In genomic region chr2:232476045-232476444, GRCh38 we compare ENCODE assay signal across 29 cellular contexts. TPM values are rescaled to one million over a fixed set of nuclear protein-coding genes. Genes with fewer than 3 reads are reported as not detected.
DNase-seq lines count a peak whose midpoint lies in the region; ATAC-seq, FAIRE-seq and TF ChIP-seq lines count a peak whose summit lies in the region.
"Had no signal": no experiment of that assay in that cellular context is flagged by ENCODE, and none has a peak within 500 bp of the region (broad histone marks: within the 10 kb centered on the region; RNA-seq: fewer than 3 reads in every experiment).

No MANE protein-coding gene starts in this region.

- peaks cover 11% of the 10 kb centered on the region for H3K9me3 ChIP-seq in DOHH2 (ENCODE audit: control insufficient read depth, insufficient read depth, low read length)
- H3K9me3 ChIP-seq in H1 (ENCODE audit: insufficient read depth in 2 of 2, low read depth in 1 of 2, low read length in 1 of 2) = no peaks in the 10 kb centered on the region
- H3K9me3 ChIP-seq: SK-N-SH had no signal

- H3K79me2 ChIP-seq in DOHH2 (ENCODE audit: control insufficient read depth, low read length) (no peaks in the 10 kb centered on the region), H1 (ENCODE audit: control insufficient read depth in 1 of 2, insufficient read depth in 2 of 2, low read length in 2 of 2) (no peaks in the 10 kb centered on the region)

- no peak overlapping the region for H3K23ac ChIP-seq in H1 (ENCODE audit: insufficient read length)

- intact Hi-C loops in activated naive CD4-positive, alpha-beta T cell treated with anti-CD3 and anti-CD28 coated beads for 36 hours (cut with micrococcal nuclease) = no loop called here
- intact Hi-C loops in posterior vena cava (cut with DNase I) = no loop called here

- H2BK5ac ChIP-seq in H1 (ENCODE audit: low read depth, low read length) = no peak overlapping the region

- H3K27me3 ChIP-seq in DOHH2 (ENCODE audit: control insufficient read depth, low read length) (no peaks in the 10 kb centered on the region), H1 (replicated peaks in 1 of 4; ENCODE audit: control insufficient read depth in 3 of 4, extremely low read depth in 1 of 4, insufficient read depth in 3 of 4, low read length in 3 of 4) (no peaks in the 10 kb centered on the region; a peak in 1 of 7 replicates)
- H3K27me3 ChIP-seq: BLaER1 had no signal

- peak overlapping the region; percentile 40; the same call in 1 of the 2 replicates for H4K8ac ChIP-seq in H1 (ENCODE audit: extremely low read depth, insufficient read depth, low read length)

- H4K20me1 ChIP-seq in DOHH2 (ENCODE audit: control insufficient read depth, insufficient read depth, low read depth, low read length) = no peaks in the 10 kb centered on the region
- H4K20me1 ChIP-seq in H1 (replicated peaks in 1 of 2; ENCODE audit: control insufficient read depth in 1 of 2, insufficient read depth in 2 of 2, low read length in 2 of 2) = no peaks in the 10 kb centered on the region
- H4K20me1 ChIP-seq: BLaER1 had no signal

- H3K4ac ChIP-seq in H1 (replicated peaks; ENCODE audit: insufficient read length, low read depth, low read length) = no peak overlapping the region

- H3K23me2 ChIP-seq in H1 (ENCODE audit: low read depth, low read length) = no peaks in the 10 kb centered on the region

- no peak overlapping the region for H2AFZ ChIP-seq in H1 (ENCODE audit: low read length)
- H2AFZ ChIP-seq: GM23248 had no signal

- 75% methylated on average over 2 of the region's 2 CpGs; no CpG with 5 or more reads in 1 of the 2 experiments for WGBS in H1 (ENCODE audit: extremely low coverage in 1 of 2, insufficient coverage in 1 of 2, insufficient read length in 1 of 2, insufficient replicate concordance in 2 of 2, low coverage in 1 of 2, low lambda C conversion rate in 2 of 2, missing lambda C conversion rate in 1 of 2), 2 experiments

- POLR2A ChIA-PET in H1 (lab: Charles Lee; ENCODE audit: partially characterized antibody) = interaction anchor here (1.0 kb wide), 1 partner anchor 11 kb away, joined by 3 read pairs; no protein-coding TSS in a partner anchor

- no peak overlapping the region for H3K27ac Mint-ChIP-seq in activated naive CD4-positive, alpha-beta T cell treated with anti-CD3 and anti-CD28 coated beads, Interleukin-2, amount 10 ng/mL, durations not matched to agents 7 days and 5 days
- no peak overlapping the region for H3K27ac Mint-ChIP-seq in activated naive CD4-positive, alpha-beta T cell treated with anti-CD3 and anti-CD28 coated beads for 36 hours
- H3K27ac Mint-ChIP-seq: CD4-positive, CD25-positive, alpha-beta regulatory T cell had no signal

- 0 out of 2 replicates have a peak overlapping the region, but pooled peaks have one; percentile 22 for H3K4me2 ChIP-seq in DOHH2 (ENCODE audit: low read length)
- H3K4me2 ChIP-seq in H1 (ENCODE audit: insufficient read depth in 1 of 2, low read depth in 2 of 2, low read length in 2 of 2) = no peak overlapping the region; a peak in 1 of 4 replicates
- H3K4me2 ChIP-seq: BLaER1, KMS-11, SK-N-SH had no signal

- peaks cover 2% of the 10 kb centered on the region; the same call in 1 of the 2 replicates for H3K36me3 ChIP-seq in DOHH2 (ENCODE audit: control insufficient read depth, low read length)
- H3K36me3 ChIP-seq in H1 (ENCODE audit: control insufficient read depth in 2 of 4, insufficient read depth in 4 of 4, low read length in 3 of 4) = no peaks in the 10 kb centered on the region
- H3K36me3 ChIP-seq: BLaER1 had no signal

- peaks cover 49% of the 10 kb centered on the region for H3K27me3 Mint-ChIP-seq in activated naive CD4-positive, alpha-beta T cell treated with anti-CD3 and anti-CD28 coated beads, Interleukin-2, amount 10 ng/mL, durations not matched to agents 7 days and 5 days
- H3K27me3 Mint-ChIP-seq in activated naive CD4-positive, alpha-beta T cell treated with anti-CD3 and anti-CD28 coated beads for 36 hours (ENCODE audit: low read depth) = peaks cover 18% of the 10 kb centered on the region

- no peaks in the 10 kb centered on the region for H3K4me1 Mint-ChIP-seq in activated naive CD4-positive, alpha-beta T cell treated with anti-CD3 and anti-CD28 coated beads, Interleukin-2, amount 10 ng/mL, durations not matched to agents 7 days and 5 days
- no peaks in the 10 kb centered on the region for H3K4me1 Mint-ChIP-seq in activated naive CD4-positive, alpha-beta T cell treated with anti-CD3 and anti-CD28 coated beads for 36 hours (ENCODE audit: low read depth)
- H3K4me1 Mint-ChIP-seq: CD4-positive, CD25-positive, alpha-beta regulatory T cell had no signal

- no peak overlapping the region for H2BK20ac ChIP-seq in H1 (ENCODE audit: low read length)

- no peak overlapping the region for H3K56ac ChIP-seq in H1 (replicated peaks; ENCODE audit: insufficient read length, low read depth, low read length)

- H2BK12ac ChIP-seq in H1 (ENCODE audit: low read depth, low read length) = no peak overlapping the region

- H3K9me3 Mint-ChIP-seq in activated naive CD4-positive, alpha-beta T cell treated with anti-CD3 and anti-CD28 coated beads, Interleukin-2, amount 10 ng/mL, durations not matched to agents 7 days and 5 days = no peaks in the 10 kb centered on the region
- H3K9me3 Mint-ChIP-seq in activated naive CD4-positive, alpha-beta T cell treated with anti-CD3 and anti-CD28 coated beads for 36 hours = peaks cover 14% of the 10 kb centered on the region

- TF ChIP-seq CTCF in DOHH2 (IDR thresholded peaks at IDR 0.05; ENCODE audit: low read depth, low read length, poor library complexity, severe bottlenecking) (no peak), H1 (IDR thresholded peaks at IDR 0.05; ENCODE audit: control extremely low read depth in 1 of 3, insufficient read depth in 1 of 3, low read depth in 1 of 3, low read length in 3 of 3) (no peak)

- H3K9me2 ChIP-seq in DOHH2 (replicated peaks; ENCODE audit: control insufficient read depth, low read length) = no peaks in the 10 kb centered on the region
- H3K9me2 ChIP-seq: SK-N-SH had no signal

- ATAC-seq in GM19467 (IDR thresholded peaks at IDR 0.05; ENCODE audit: unreplicated experiment) = no peak
- ATAC-seq: Panc1 had no signal

- no peak overlapping the region for H4K5ac ChIP-seq in H1 (ENCODE audit: insufficient read length, low read depth, low read length)

- no peaks in the 10 kb centered on the region for H3K36me3 Mint-ChIP-seq in activated naive CD4-positive, alpha-beta T cell treated with anti-CD3 and anti-CD28 coated beads, Interleukin-2, amount 10 ng/mL, durations not matched to agents 7 days and 5 days
- no peaks in the 10 kb centered on the region for H3K36me3 Mint-ChIP-seq in activated naive CD4-positive, alpha-beta T cell treated with anti-CD3 and anti-CD28 coated beads for 36 hours (ENCODE audit: low read depth)
- H3K36me3 Mint-ChIP-seq: CD4-positive, CD25-positive, alpha-beta regulatory T cell had no signal

- H3K4me1 ChIP-seq in DOHH2 (ENCODE audit: control insufficient read depth, low read length) (peaks cover 19% of the 10 kb centered on the region), H1 (replicated peaks in 1 of 4; ENCODE audit: control insufficient read depth in 3 of 4, insufficient read depth in 4 of 4, low read length in 3 of 4) (no peaks in the 10 kb centered on the region; a peak in 1 of 7 replicates)
- H3K4me1 ChIP-seq: BLaER1 had no signal

- no peak overlapping the region for H3K9ac ChIP-seq in H1 (replicated peaks in 1 of 4; ENCODE audit: extremely low read depth in 1 of 4, low read depth in 3 of 4, low read length in 3 of 4)
- H3K9ac ChIP-seq: BLaER1, GM23248, KMS-11, SK-N-SH had no signal

- H3K18ac ChIP-seq in H1 (ENCODE audit: extremely low read depth, low read length) = no peak overlapping the region

- TF ChIP-seq RAD21 in H1 (IDR thresholded peaks at IDR 0.05 in 1 of 2, conservative IDR thresholded peaks at IDR 0.05 in 1 of 2; ENCODE audit: low read depth in 2 of 2, low read length in 2 of 2) = no peak

- FAIRE-seq in H1 (lab: Jason Lieb, UNC) = no peak

- TF ChIP-seq EP300 in H1 (IDR thresholded peaks at IDR 0.05; ENCODE audit: borderline replicate concordance in 1 of 2, low read depth in 2 of 2, low read length in 2 of 2) = no peak

- no peak overlapping the region for H3K27ac ChIP-seq in DOHH2 (ENCODE audit: low read depth, low read length)
- no peak overlapping the region for H3K27ac ChIP-seq in H1 (ENCODE audit: low read depth, low read length)
- no peak overlapping the region for H3K27ac ChIP-seq in caudate nucleus (ENCODE audit: low read depth, low read length)
- H3K27ac ChIP-seq: BLaER1, GM23248, KMS-11 had no signal

- H3K4me3 Mint-ChIP-seq in activated naive CD4-positive, alpha-beta T cell treated with anti-CD3 and anti-CD28 coated beads, Interleukin-2, amount 10 ng/mL, durations not matched to agents 7 days and 5 days = no peak overlapping the region
- no peak overlapping the region for H3K4me3 Mint-ChIP-seq in activated naive CD4-positive, alpha-beta T cell treated with anti-CD3 and anti-CD28 coated beads for 36 hours
- H3K4me3 Mint-ChIP-seq: CD4-positive, CD25-positive, alpha-beta regulatory T cell had no signal

- no peaks in the 10 kb centered on the region for H3F3A ChIP-seq in DOHH2 (ENCODE audit: control insufficient read depth, insufficient read depth)

- no peak overlapping the region for H4K91ac ChIP-seq in H1 (replicated peaks; ENCODE audit: insufficient read length, low read length)

- TF ChIP-seq POLR2A in H1 (IDR thresholded peaks at IDR 0.05; ENCODE audit: control extremely low read depth in 1 of 2, low read depth in 2 of 2, low read length in 2 of 2) = no peak

- H2AK5ac ChIP-seq in H1 (ENCODE audit: low read depth, low read length) = no peak overlapping the region

- DNase-seq in activated naive CD4-positive, alpha-beta T cell treated with anti-CD3 and anti-CD28 coated beads, Interleukin-2, amount 10 ng/mL, durations not matched to agents 7 days and 5 days = peak; percentile 5
- no peak for DNase-seq in activated naive CD4-positive, alpha-beta T cell treated with anti-CD3 and anti-CD28 coated beads for 36 hours
- DNase-seq in H1 (ENCODE audit: low read depth in 1 of 2, low spot score in 2 of 2) (no peak), posterior vena cava (ENCODE audit: low spot score) (peak; percentile 46), caudate nucleus (lab: John Stamatoyannopoulos, UW) (no peak), KG1 (lab: John Stamatoyannopoulos, UW) (no peak)
- DNase-seq: CD4-positive, CD25-positive, alpha-beta regulatory T cell; DMS153; DND-41; GM23248; HCEC 1CT; IMR-90; MM.1S; NCI-H1417 treated with DMSO at 0.1 percent for 48 hours; NCI-H187; NCI-H2081 treated with DMSO at 0.1 percent for 48 hours; NCI-H2171; NCI-H226; NCI-H510A; NCI-H69; SIG-M5; SK-N-SH had no signal

- H2BK120ac ChIP-seq in H1 (replicated peaks; ENCODE audit: low read depth, low read length) = no peak overlapping the region

- no peak overlapping the region for H3K14ac ChIP-seq in H1 (ENCODE audit: insufficient read length)

- no peak overlapping the region for H3K4me3 ChIP-seq in DOHH2 (ENCODE audit: low read length)
- H3K4me3 ChIP-seq in H1 (ENCODE audit: extremely low read depth in 1 of 4, insufficient read depth in 2 of 4, low read depth in 3 of 4, low read length in 4 of 4) = no peak overlapping the region
- H3K4me3 ChIP-seq: BLaER1, GM23248 had no signal

- H3K79me1 ChIP-seq in H1 (ENCODE audit: low read depth, low read length) = no peaks in the 10 kb centered on the region

- CTCF ChIA-PET in activated naive CD4-positive, alpha-beta T cell treated with anti-CD3 and anti-CD28 coated beads, Interleukin-2, amount 10 ng/mL, durations not matched to agents 7 days and 5 days (lab: Charles Lee) = no interaction called here
- CTCF ChIA-PET in activated naive CD4-positive, alpha-beta T cell treated with anti-CD3 and anti-CD28 coated beads for 36 hours (lab: Charles Lee) = no interaction called here
- CTCF ChIA-PET in H1 (lab: Charles Lee; ENCODE audit: partially characterized antibody) = interaction anchor here (0.6 to 6.2 kb wide), 13 partner anchors 8 to 189 kb away, joined by 3 to 66 read pairs (median 4); partner anchors contain the start of gene PRSS56

- H2BK15ac ChIP-seq in H1 (ENCODE audit: low read length) = no peak overlapping the region

RNA-seq across cellular contexts. Expression of gene ECEL1, which starts 11.6 kb away (rescaled TPM):
- under 1 TPM in 1 of 2 experiments, not detected in 1; 0.12 TPM for total RNA-seq in activated naive CD4-positive, alpha-beta T cell treated with anti-CD3 and anti-CD28 coated beads for 36 hours
- 6.5 and 7.7 TPM in 2 replicates for total RNA-seq in H1 (2021; fragmentation: NEBNext Ultra II Directional; extraction: Animal tissue kit (Norgen Biotek cat#: 25700))
- 20.2 and 27.9 TPM in 2 replicates for polyA plus RNA-seq in H1 (2011; rRNA removed)
- 18.1 TPM for polyA plus RNA-seq in H1 (2011; cell fraction: cytosol; rRNA removed)
- 86.7 TPM for polyA plus RNA-seq in H1 (2011; cell fraction: nucleus; rRNA removed)
- polyA plus RNA-seq in H1 (2012, experiment 1 of 2) = 5.2 to 12.4 TPM (median 10.2 TPM) in 4 replicates
- 9.9 TPM for polyA plus RNA-seq in H1 (2012, experiment 2 of 2)
- 8.7 TPM for polyA plus RNA-seq in H1 (2013, experiment 1 of 2)
- 7.6 TPM for polyA plus RNA-seq in H1 (2013, experiment 2 of 2)
- 7.0 and 9.2 TPM in 2 replicates for polyA minus RNA-seq in H1 (2011; rRNA and poly(A)+ RNA removed)
- 7.3 TPM for polyA minus RNA-seq in H1 (2011; cell fraction: cytosol; rRNA and poly(A)+ RNA removed)
- 11.7 TPM for polyA minus RNA-seq in H1 (2011; cell fraction: nucleus; rRNA and poly(A)+ RNA removed)
- total RNA-seq in posterior vena cava = 1 to 10 TPM in 1 of 2 donors, under 1 TPM in 1; 0.52 to 2.8 TPM
- total RNA-seq: A172; CD4-positive, CD25-positive, alpha-beta regulatory T cell; IMR-90; OCI-LY7 had no signal
- polyA plus RNA-seq: CD4-positive, CD25-positive, alpha-beta regulatory T cell; GM23248; IMR-90; SK-N-SH had no signal

RNA-seq across cellular contexts. Expression of gene ALPI, which starts 20.1 kb away (rescaled TPM):
- not detected for total RNA-seq in activated naive CD4-positive, alpha-beta T cell treated with anti-CD3 and anti-CD28 coated beads for 36 hours
- not detected in 2 replicates for total RNA-seq in H1 (2021; fragmentation: NEBNext Ultra II Directional; extraction: Animal tissue kit (Norgen Biotek cat#: 25700))
- polyA plus RNA-seq in H1 (2011; rRNA removed) = not detected in 2 replicates
- polyA plus RNA-seq in H1 (2011; cell fraction: cytosol; rRNA removed) = not detected
- polyA plus RNA-seq in H1 (2011; cell fraction: nucleus; rRNA removed) = not detected
- not detected in 4 replicates for polyA plus RNA-seq in H1 (2012, experiment 1 of 2)
- polyA plus RNA-seq in H1 (2012, experiment 2 of 2) = not detected
- polyA plus RNA-seq in H1 (2013, experiment 1 of 2) = not detected
- polyA plus RNA-seq in H1 (2013, experiment 2 of 2) = not detected
- not detected in 2 replicates for polyA minus RNA-seq in H1 (2011; rRNA and poly(A)+ RNA removed)
- not detected for polyA minus RNA-seq in H1 (2011; cell fraction: cytosol; rRNA and poly(A)+ RNA removed)
- not detected for polyA minus RNA-seq in H1 (2011; cell fraction: nucleus; rRNA and poly(A)+ RNA removed)
- not detected for total RNA-seq in posterior vena cava
- total RNA-seq: A172; CD4-positive, CD25-positive, alpha-beta regulatory T cell; GM23248; IMR-90; OCI-LY7 had no signal
- polyA plus RNA-seq: CD4-positive, CD25-positive, alpha-beta regulatory T cell; GM23248; IMR-90; SK-N-SH had no signal

RNA-seq across cellular contexts. Expression of gene PRSS56, which starts 44.1 kb away (rescaled TPM):
- not detected for total RNA-seq in activated naive CD4-positive, alpha-beta T cell treated with anti-CD3 and anti-CD28 coated beads for 36 hours
- total RNA-seq in H1 (2021; fragmentation: NEBNext Ultra II Directional; extraction: Animal tissue kit (Norgen Biotek cat#: 25700)) = not detected in 2 replicates
- 0.03 and 0.11 TPM in 2 replicates for polyA plus RNA-seq in H1 (2011; rRNA removed)
- polyA plus RNA-seq in H1 (2011; cell fraction: cytosol; rRNA removed) = 0.09 TPM
- polyA plus RNA-seq in H1 (2011; cell fraction: nucleus; rRNA removed) = 0.14 TPM
- polyA plus RNA-seq in H1 (2012, experiment 1 of 2) = 0.17 TPM in 1 of 4 replicates, not detected in the others
- polyA plus RNA-seq in H1 (2012, experiment 2 of 2) = not detected
- not detected for polyA plus RNA-seq in H1 (2013, experiment 1 of 2)
- polyA plus RNA-seq in H1 (2013, experiment 2 of 2) = not detected
- polyA minus RNA-seq in H1 (2011; rRNA and poly(A)+ RNA removed) = not detected in 2 replicates
- polyA minus RNA-seq in H1 (2011; cell fraction: cytosol; rRNA and poly(A)+ RNA removed) = not detected
- not detected for polyA minus RNA-seq in H1 (2011; cell fraction: nucleus; rRNA and poly(A)+ RNA removed)
- not detected for total RNA-seq in posterior vena cava
- total RNA-seq: A172; CD4-positive, CD25-positive, alpha-beta regulatory T cell; GM23248; IMR-90; OCI-LY7 had no signal
- polyA plus RNA-seq: CD4-positive, CD25-positive, alpha-beta regulatory T cell; GM23248; IMR-90; SK-N-SH had no signal

RNA-seq across cellular contexts. Expression of gene CHRND, which starts 49.9 kb away (rescaled TPM):
- total RNA-seq in activated naive CD4-positive, alpha-beta T cell treated with anti-CD3 and anti-CD28 coated beads for 36 hours = not detected
- total RNA-seq in H1 (2021; fragmentation: NEBNext Ultra II Directional; extraction: Animal tissue kit (Norgen Biotek cat#: 25700)) = not detected in 2 replicates
- 0.11 and 0.24 TPM in 2 replicates for polyA plus RNA-seq in H1 (2011; rRNA removed)
- 0.21 TPM for polyA plus RNA-seq in H1 (2011; cell fraction: cytosol; rRNA removed)
- polyA plus RNA-seq in H1 (2011; cell fraction: nucleus; rRNA removed) = 0.40 TPM
- polyA plus RNA-seq in H1 (2012, experiment 1 of 2) = 0.09 to 0.27 TPM (median 0.13 TPM) in 3 of 4 replicates, not detected in the other
- 0.35 TPM for polyA plus RNA-seq in H1 (2012, experiment 2 of 2)
- 0.12 TPM for polyA plus RNA-seq in H1 (2013, experiment 1 of 2)
- polyA plus RNA-seq in H1 (2013, experiment 2 of 2) = 0.11 TPM
- polyA minus RNA-seq in H1 (2011; rRNA and poly(A)+ RNA removed) = 0.06 TPM in 1 of 2 replicates, not detected in the other
- not detected for polyA minus RNA-seq in H1 (2011; cell fraction: cytosol; rRNA and poly(A)+ RNA removed)
- polyA minus RNA-seq in H1 (2011; cell fraction: nucleus; rRNA and poly(A)+ RNA removed) = not detected
- total RNA-seq in posterior vena cava = not detected
- total RNA-seq: A172; CD4-positive, CD25-positive, alpha-beta regulatory T cell; GM23248; IMR-90; OCI-LY7 had no signal
- polyA plus RNA-seq: CD4-positive, CD25-positive, alpha-beta regulatory T cell; GM23248; IMR-90 had no signal

Comparison
In these comparisons a context has a peak if more than half of its experiments do, and no peak if none do; other contexts are left out.
1. DNase-seq: peak in activated naive CD4-positive, alpha-beta T cell treated with anti-CD3 and anti-CD28 coated beads, Interleukin-2, amount 10 ng/mL, durations not matched to agents 7 days and 5 days (single experiment) and posterior vena cava (single experiment); none in activated naive CD4-positive, alpha-beta T cell treated with anti-CD3 and anti-CD28 coated beads for 36 hours (single experiment), H1 (0 of 2), caudate nucleus (0 of 61) and KG1 (single experiment).